In genomic region chr9:125133403-125134316, GRCh38 we compare ENCODE assay signal across 29 cellular contexts. TPM values are rescaled to one million over a fixed set of nuclear protein-coding genes. Genes with fewer than 3 reads are reported as not detected.
A peak's percentile ranks its signal among the peaks of the same experiment; 100 is the strongest.
DNase-seq lines count a peak whose midpoint lies in the region; ATAC-seq, FAIRE-seq and TF ChIP-seq lines count a peak whose summit lies in the region.
"Had no signal": no experiment of that assay in that cellular context is flagged by ENCODE, and none has a peak within 500 bp of the region (broad histone marks: within the 10 kb centered on the region; RNA-seq: fewer than 3 reads in every experiment).

No MANE protein-coding gene starts in this region.

- no peaks in the 10 kb centered on the region for H3K79me2 ChIP-seq in mammary epithelial cell (ENCODE audit: insufficient read depth, low read length)
- H3K79me2 ChIP-seq in GM12878 (ENCODE audit: control insufficient read depth, insufficient read depth, low read length): no peaks in the 10 kb centered on the region; the same call in 1 of the 2 replicates

- intact Hi-C loops in activated CD4-positive, alpha-beta T cell treated with anti-CD3 and anti-CD28 coated beads for 36 hours (cut with DNase I, micrococcal nuclease): loop anchor here in 1 of 2 experiments (1.0 kb wide), 1 partner anchor 10 kb away; the partner anchor contains the start of gene SCAI
- intact Hi-C loops in mammary epithelial cell (cut with micrococcal nuclease) (no loop called here), breast epithelium (cut with DNase I; ENCODE audit: low total_unique reads) (no loop called here), GM12878 (cut with micrococcal nuclease; ENCODE audit: unreplicated experiment) (no loop called here)

- H2AFZ ChIP-seq in mammary epithelial cell (ENCODE audit: low read depth, low read length): no peak overlapping the region
- H2AFZ ChIP-seq in GM12878 (ENCODE audit: control insufficient read depth, low read depth, low read length): no peak overlapping the region
- H2AFZ ChIP-seq: GM23338 had no signal

- no peaks in the 10 kb centered on the region for H4K20me1 ChIP-seq in mammary epithelial cell (ENCODE audit: insufficient read depth, low read length)
- no peaks in the 10 kb centered on the region for H4K20me1 ChIP-seq in GM12878 (ENCODE audit: control insufficient read depth, insufficient read depth)

- POLR2A ChIA-PET in activated CD4-positive, alpha-beta T cell treated with anti-CD3 and anti-CD28 coated beads for 36 hours (lab: Charles Lee): interaction anchor here (0.5 to 0.9 kb wide), 4 partner anchors 13 to 337 kb away, joined by 3 to 6 read pairs (median 4); no protein-coding TSS in a partner anchor
- POLR2A ChIA-PET in GM12878 (lab: Charles Lee): no interaction called here

- H3K4me1 ChIP-seq in mammary epithelial cell (ENCODE audit: insufficient read depth, low read length) (no peaks in the 10 kb centered on the region), breast epithelium (no peaks in the 10 kb centered on the region), GM12878 (ENCODE audit: control insufficient read depth, insufficient read depth, low read length) (no peaks in the 10 kb centered on the region)
- H3K4me1 ChIP-seq: right lobe of liver, uterus had no signal

- H3K4me1 Mint-ChIP-seq in activated CD4-positive, alpha-beta T cell treated with anti-CD3 and anti-CD28 coated beads for 36 hours: peaks cover 35% of the 10 kb centered on the region
- H3K4me1 Mint-ChIP-seq: CD14-positive monocyte; GM23338; stimulated activated memory B cell treated with anti-CD40 and anti-IgM and Interleukin-4, amounts not matched to agents 10 μg/mL and 1 μg/mL and 100 μg/mL, for 72 hours had no signal

- H3K36me3 ChIP-seq in mammary epithelial cell (ENCODE audit: insufficient read depth, low read length) (no peaks in the 10 kb centered on the region), breast epithelium (no peaks in the 10 kb centered on the region), GM12878 (ENCODE audit: control insufficient read depth in 2 of 2, insufficient read depth in 2 of 2, low read length in 1 of 2) (no peaks in the 10 kb centered on the region)
- H3K36me3 ChIP-seq: left ventricle myocardium inferior, neutrophil, right lobe of liver, thoracic aorta, uterus had no signal

- peak; percentile 84 for ATAC-seq in activated CD4-positive, alpha-beta T cell treated with anti-CD3 and anti-CD28 coated beads for 36 hours
- ATAC-seq in GM12878 (no peak; the same call in 2 of the 3 replicates), HG03039 (IDR thresholded peaks at IDR 0.05; ENCODE audit: unreplicated experiment) (no peak)
- ATAC-seq: GM23338; right lobe of liver; stimulated activated memory B cell treated with anti-CD40 and anti-IgM and Interleukin-4, amounts not matched to agents 10 μg/mL and 1 μg/mL and 100 μg/mL, for 72 hours had no signal

- no peak for TF ChIP-seq CTCF in mammary epithelial cell (conservative IDR thresholded peaks at IDR 0.05 in 1 of 2, IDR thresholded peaks at IDR 0.05 in 1 of 2; ENCODE audit: extremely low read depth in 1 of 2, insufficient read depth in 1 of 2, low read depth in 1 of 2, low read length in 2 of 2)
- no peak for TF ChIP-seq CTCF in breast epithelium (IDR thresholded peaks at IDR 0.05)
- no peak for TF ChIP-seq CTCF in GM12878 (IDR thresholded peaks at IDR 0.05 in 2 of 3, conservative IDR thresholded peaks at IDR 0.05 in 1 of 3; ENCODE audit: control insufficient read depth in 2 of 3, extremely low read depth in 1 of 3, insufficient read depth in 1 of 3, low read depth in 3 of 3, low read length in 3 of 3)
- TF ChIP-seq CTCF in D721Med (IDR thresholded peaks at IDR 0.05; ENCODE audit: insufficient read depth, missing control alignments): no peak

- no peak for TF ChIP-seq POLR2A in breast epithelium (IDR thresholded peaks at IDR 0.05)
- TF ChIP-seq POLR2A in GM12878 (IDR thresholded peaks at IDR 0.05; ENCODE audit: low read depth, low read length): no peak

- H3K4me3 ChIP-seq in mammary epithelial cell (replicated peaks in 1 of 3; ENCODE audit: insufficient read depth in 1 of 3, low read depth in 2 of 3, low read length in 3 of 3): no peak overlapping the region
- H3K4me3 ChIP-seq in breast epithelium: no peak overlapping the region
- no peak overlapping the region for H3K4me3 ChIP-seq in GM12878
- H3K4me3 ChIP-seq: GM23338, left ventricle myocardium inferior, right lobe of liver, thoracic aorta, uterus had no signal

- in situ Hi-C loops in mammary epithelial cell (cut with MboI; ENCODE audit: low sequenced_read_pairs in 2 of 2): loop anchor here in 1 of 2 donors (25.0 kb wide), 1 partner anchor 196 kb away; the partner anchor contains the start of gene GOLGA1
- in situ Hi-C loops in GM12878 (cut with MboI): no loop called here

- no peak overlapping the region for H3K4me2 ChIP-seq in mammary epithelial cell (ENCODE audit: insufficient read depth, low read depth, low read length)
- no peak overlapping the region for H3K4me2 ChIP-seq in GM12878 (ENCODE audit: control insufficient read depth, insufficient read depth)
- H3K4me2 ChIP-seq: GM23338 had no signal

- H3K9me3 ChIP-seq in mammary epithelial cell (replicated peaks; ENCODE audit: insufficient read depth, low read length) (no peaks in the 10 kb centered on the region), breast epithelium (no peaks in the 10 kb centered on the region), GM12878 (replicated peaks; ENCODE audit: control insufficient read depth, insufficient read depth, low read length) (peaks cover 4% of the 10 kb centered on the region; the same call in 2 of the 3 replicates)
- H3K9me3 ChIP-seq: left ventricle myocardium inferior, neutrophil, right lobe of liver, thoracic aorta, uterus had no signal

- DNase-seq in activated CD4-positive, alpha-beta T cell treated with anti-CD3 and anti-CD28 coated beads for 36 hours: peak; percentile 29
- no peak for DNase-seq in activated CD4-positive, alpha-beta T cell treated with anti-CD3 and anti-CD28 coated beads for 1 hour
- DNase-seq in mammary epithelial cell: peak; percentile 41
- no peak for DNase-seq in breast epithelium (ENCODE audit: low spot score in 2 of 2)
- no peak for DNase-seq in GM12878 (ENCODE audit: low read depth, low spot score)
- DNase-seq in superior temporal gyrus (ENCODE audit: extremely low spot score): no peak
- DNase-seq in D721Med (ENCODE audit: insufficient read length, low spot score): no peak
- DNase-seq: 8988T; activated CD4-positive, CD25-positive, alpha-beta regulatory T cell treated with anti-CD3 and anti-CD28 coated beads, Interleukin-2, amount 50 U/mL, for 72 hours; activated naive CD8-positive, alpha-beta T cell treated with anti-CD3 and anti-CD28 coated beads, Interleukin-2, amount 10 ng/mL, durations not matched to agents 7 days and 5 days; cerebellar nuclear complex; HFFc6; Karpas-422; left ventricle myocardium inferior; NCI-H1436 treated with DMSO at 0.1 percent for 48 hours; NCI-H446; NCI-H82; right lobe of liver; RPMI8226; stimulated activated CD4-positive, alpha-beta T cell treated with anti-CD3 and anti-CD28 coated beads, Interleukin-4, amount 100 ng/mL, for 1 hour; uterus had no signal

- dilution Hi-C loops in mammary epithelial cell (cut with HindIII; ENCODE audit: low sequenced_read_pairs): no loop called here

- H3K9ac ChIP-seq in mammary epithelial cell (ENCODE audit: insufficient read depth, low read length): no peak overlapping the region
- no peak overlapping the region for H3K9ac ChIP-seq in GM12878 (ENCODE audit: control insufficient read depth, insufficient read depth, low read length)

- H3K27ac Mint-ChIP-seq in activated CD4-positive, alpha-beta T cell treated with anti-CD3 and anti-CD28 coated beads for 36 hours: peak overlapping the region; percentile 95
- H3K27ac Mint-ChIP-seq: activated naive CD8-positive, alpha-beta T cell treated with anti-CD3 and anti-CD28 coated beads, Interleukin-2, amount 10 ng/mL, durations not matched to agents 7 days and 5 days; CD14-positive monocyte; GM23338; HFFc6; progenitor cell of endocrine pancreas; stimulated activated memory B cell treated with anti-CD40 and anti-IgM and Interleukin-4, amounts not matched to agents 10 μg/mL and 1 μg/mL and 100 μg/mL, for 72 hours had no signal

- peak overlapping the region; percentile 13 for H3K4me3 Mint-ChIP-seq in activated CD4-positive, alpha-beta T cell treated with anti-CD3 and anti-CD28 coated beads for 36 hours
- H3K4me3 Mint-ChIP-seq: activated naive CD8-positive, alpha-beta T cell treated with anti-CD3 and anti-CD28 coated beads, Interleukin-2, amount 10 ng/mL, durations not matched to agents 7 days and 5 days; CD14-positive monocyte; GM23338; HFFc6; stimulated activated memory B cell treated with anti-CD40 and anti-IgM and Interleukin-4, amounts not matched to agents 10 μg/mL and 1 μg/mL and 100 μg/mL, for 72 hours had no signal

- RAD21 ChIA-PET in GM12878 (lab: Charles Lee; ENCODE audit: unreplicated experiment): no interaction called here

- no peaks in the 10 kb centered on the region for H3K27me3 Mint-ChIP-seq in activated CD4-positive, alpha-beta T cell treated with anti-CD3 and anti-CD28 coated beads for 36 hours
- H3K27me3 Mint-ChIP-seq: activated naive CD8-positive, alpha-beta T cell treated with anti-CD3 and anti-CD28 coated beads, Interleukin-2, amount 10 ng/mL, durations not matched to agents 7 days and 5 days; progenitor cell of endocrine pancreas; stimulated activated memory B cell treated with anti-CD40 and anti-IgM and Interleukin-4, amounts not matched to agents 10 μg/mL and 1 μg/mL and 100 μg/mL, for 72 hours had no signal

- SMC1A ChIA-PET in GM12878 (lab: Charles Lee; ENCODE audit: uncharacterized antibody, unreplicated experiment): interaction anchor here (0.6 kb wide), 1 partner anchor 263 kb away, joined by 3 read pairs; no protein-coding TSS in a partner anchor

- TF ChIP-seq EP300 in GM12878 (IDR thresholded peaks at IDR 0.05; ENCODE audit: borderline replicate concordance in 1 of 2, control insufficient read depth in 1 of 2, low read depth in 2 of 2, low read length in 2 of 2): no peak

- BruUV-seq in mammary epithelial cell (replicated peaks; lab: Mats Ljungman, UMichigan): no TSS peak
- TSS peak; percentile 42 for BruUV-seq in GM12878 (replicated peaks; lab: Mats Ljungman, UMichigan)

- TF ChIP-seq RAD21 in GM12878 (IDR thresholded peaks at IDR 0.05; ENCODE audit: insufficient read depth, low read depth, low read length): no peak

- H3K27ac ChIP-seq in mammary epithelial cell (ENCODE audit: insufficient read depth, low read depth, low read length) (no peak overlapping the region), breast epithelium (no peak overlapping the region), GM12878 (ENCODE audit: control insufficient read depth, insufficient read depth) (no peak overlapping the region)
- H3K27ac ChIP-seq: left ventricle myocardium inferior, neutrophil, right lobe of liver, thoracic aorta, uterus had no signal

- peaks cover 14% of the 10 kb centered on the region for H3K36me3 Mint-ChIP-seq in activated CD4-positive, alpha-beta T cell treated with anti-CD3 and anti-CD28 coated beads for 36 hours (ENCODE audit: low read depth)

- 0% methylated on average over 1 of the region's 1 CpG for WGBS in mammary epithelial cell (ENCODE audit: low coverage, missing lambda C conversion rate)
- 0% methylated on average over 1 of the region's 1 CpG for WGBS in GM12878 (ENCODE audit: insufficient coverage, insufficient replicate concordance, low lambda C conversion rate, missing lambda C conversion rate)

- H3K27me3 ChIP-seq in mammary epithelial cell (ENCODE audit: insufficient read depth, low read length): no peaks in the 10 kb centered on the region
- H3K27me3 ChIP-seq in breast epithelium: no peaks in the 10 kb centered on the region
- H3K27me3 ChIP-seq in GM12878 (replicated peaks in 1 of 2; ENCODE audit: control insufficient read depth in 2 of 2, insufficient read depth in 2 of 2, low read length in 1 of 2): no peaks in the 10 kb centered on the region
- H3K27me3 ChIP-seq: neutrophil, right lobe of liver, uterus had no signal

- CTCF ChIA-PET in activated CD4-positive, alpha-beta T cell treated with anti-CD3 and anti-CD28 coated beads for 36 hours (lab: Charles Lee): interaction anchor here (0.6 to 1.7 kb wide), 2 partner anchors 9 to 108 kb away, joined by 6 to 7 read pairs; partner anchors contain the start of genes HSPA5 and SCAI
- CTCF ChIA-PET in mammary epithelial cell (lab: Charles Lee; ENCODE audit: low non-redundant PET) (no interaction called here), GM12878 (lab: Yijun Ruan, JAX) (interaction anchor here (1.4 kb wide), 1 partner anchor 10 kb away, joined by 5 read pairs; the partner anchor contains the start of gene SCAI)

- peaks cover 5% of the 10 kb centered on the region for H3K9me3 Mint-ChIP-seq in activated CD4-positive, alpha-beta T cell treated with anti-CD3 and anti-CD28 coated beads for 36 hours (ENCODE audit: low read depth)
- H3K9me3 Mint-ChIP-seq: GM23338, HFFc6 had no signal

- FAIRE-seq in GM12878 (lab: Jason Lieb, UNC) (no peak), D721Med (lab: Jason Lieb, UNC) (no peak)
- FAIRE-seq: TTC549 had no signal

RNA-seq across cellular contexts. Expression of gene SCAI, which starts 9.7 kb away (rescaled TPM):
- 10 to 100 TPM; 13.0 to 13.8 TPM for total RNA-seq in activated CD4-positive, alpha-beta T cell treated with anti-CD3 and anti-CD28 coated beads for 36 hours
- total RNA-seq in mammary epithelial cell (1 to 10 TPM; 3.1 to 7.7 TPM), breast epithelium (10 to 100 TPM in 2 of 3 donors, 1 to 10 TPM in 1; 9.3 to 12.9 (median 11.5) TPM), GM12878 (2014; rRNA removed) (5.7 and 7.7 TPM in 2 replicates), GM12878 (2014; rRNA removed; fragmentation: Illumina TruSeq; extraction: Trizol) (5.6 and 7.2 TPM in 2 replicates), GM12878 (2021) (6.9 and 8.1 TPM in 2 replicates)
- polyA plus RNA-seq in mammary epithelial cell (1.2 TPM), GM12878 (2011; rRNA removed) (8.8 and 12.4 TPM in 2 replicates), GM12878 (2014; fragmentation: Illumina TruSeq; extraction: Trizol) (3.2 and 3.5 TPM in 2 replicates), GM12878 (2014; fragmentation: Nextera tagmentation; extraction: Ambion mirVana) (under 1 TPM; 0.52 to 0.82 TPM), GM12878 (2014; rRNA removed) (2.6 and 3.4 TPM in 2 replicates), GM12878 (2016; fragmentation: Nextera tagmentation; extraction: Ambion mirVana) (1 to 10 TPM; 4.9 to 5.3 TPM)
- 24.8 TPM for polyA minus RNA-seq in mammary epithelial cell
- total RNA-seq in GM12878 (2013; cell fraction: nucleolus; rRNA removed): 93.9 and 95.0 TPM in 2 replicates
- 1.9 TPM for polyA plus RNA-seq in GM12878 (2011; ENCODE audit: low read depth)
- polyA plus RNA-seq in GM12878 (2011; cell fraction: cytosol; rRNA removed): 2.5 and 4.9 TPM in 2 replicates
- polyA plus RNA-seq in GM12878 (2011; cell fraction: nucleus; rRNA removed): 6.6 and 8.1 TPM in 2 replicates
- 1.8 and 2.6 TPM in 2 replicates for polyA plus RNA-seq in GM12878 (2012)
- 11.6 and 12.5 TPM in 2 replicates for polyA minus RNA-seq in GM12878 (2011; rRNA and poly(A)+ RNA removed)
- 6.5 and 7.6 TPM in 2 replicates for polyA minus RNA-seq in GM12878 (2011; cell fraction: cytosol; rRNA and poly(A)+ RNA removed)
- polyA minus RNA-seq in GM12878 (2011; cell fraction: nucleus; rRNA and poly(A)+ RNA removed): 4.8 and 6.2 TPM in 2 replicates

RNA-seq across cellular contexts. Expression of gene PPP6C, which starts 55.9 kb away (rescaled TPM):
- total RNA-seq in activated CD4-positive, alpha-beta T cell treated with anti-CD3 and anti-CD28 coated beads for 36 hours: 10 to 100 TPM; 35.1 to 47.3 TPM
- total RNA-seq in mammary epithelial cell (10 to 100 TPM; 30.0 to 32.5 TPM), breast epithelium (10 to 100 TPM; 34.4 to 50.2 (median 42.1) TPM), GM12878 (2014; rRNA removed) (27.2 and 34.8 TPM in 2 replicates), GM12878 (2014; rRNA removed; fragmentation: Illumina TruSeq; extraction: Trizol) (35.1 and 35.3 TPM in 2 replicates), GM12878 (2021) (41.2 and 43.4 TPM in 2 replicates)
- polyA plus RNA-seq in mammary epithelial cell (17.3 TPM), GM12878 (2011; rRNA removed) (45.3 and 67.8 TPM in 2 replicates), GM12878 (2014; fragmentation: Illumina TruSeq; extraction: Trizol) (38.8 and 46.0 TPM in 2 replicates), GM12878 (2014; fragmentation: Nextera tagmentation; extraction: Ambion mirVana) (10 to 100 TPM; 26.8 to 33.8 TPM), GM12878 (2014; rRNA removed) (23.9 and 27.4 TPM in 2 replicates), GM12878 (2016; fragmentation: Nextera tagmentation; extraction: Ambion mirVana) (10 to 100 TPM; 39.7 to 40.2 TPM)
- 25.6 TPM for polyA minus RNA-seq in mammary epithelial cell
- 13.2 and 13.6 TPM in 2 replicates for total RNA-seq in GM12878 (2013; cell fraction: nucleolus; rRNA removed)
- 12.7 TPM for polyA plus RNA-seq in GM12878 (2011; ENCODE audit: low read depth)
- 17.0 and 21.4 TPM in 2 replicates for polyA plus RNA-seq in GM12878 (2011; cell fraction: cytosol; rRNA removed)
- polyA plus RNA-seq in GM12878 (2011; cell fraction: nucleus; rRNA removed): 11.9 and 15.3 TPM in 2 replicates
- polyA plus RNA-seq in GM12878 (2012): 20.0 and 22.4 TPM in 2 replicates
- 23.0 and 32.4 TPM in 2 replicates for polyA minus RNA-seq in GM12878 (2011; rRNA and poly(A)+ RNA removed)
- 13.6 and 14.6 TPM in 2 replicates for polyA minus RNA-seq in GM12878 (2011; cell fraction: cytosol; rRNA and poly(A)+ RNA removed)
- 4.8 and 6.6 TPM in 2 replicates for polyA minus RNA-seq in GM12878 (2011; cell fraction: nucleus; rRNA and poly(A)+ RNA removed)

Comparison
In these comparisons a context has a peak if more than half of its experiments do, and no peak if none do; other contexts are left out.
1. DNase-seq: peak in activated CD4-positive, alpha-beta T cell treated with anti-CD3 and anti-CD28 coated beads for 36 hours (single experiment) and mammary epithelial cell (single experiment); none in activated CD4-positive, alpha-beta T cell treated with anti-CD3 and anti-CD28 coated beads for 1 hour (single experiment), breast epithelium (0 of 2), GM12878 (single experiment), superior temporal gyrus (single experiment) and D721Med (single experiment).